ENCODE assay signal across 7 cellular contexts in genomic region chr2:145033438-145033837, GRCh38.
"Had no signal": no experiment of that assay in that cellular context is flagged by ENCODE, and none has a peak within 500 bp of the region (broad histone marks: within the 10 kb centered on the region; RNA-seq: fewer than 3 reads in every experiment).

No MANE protein-coding gene starts in this region.

- FAIRE-seq: H1, H54, HTR-8/SVneo had no signal

- DNase-seq: H9, HCEC 1CT, KBM-7 had no signal

- H3K4me3 ChIP-seq: GM23338 had no signal

- H3K4me3 Mint-ChIP-seq: GM23338, H9 had no signal

- H3K4me2 ChIP-seq: GM23338 had no signal

- H2AFZ ChIP-seq: GM23338 had no signal

- ATAC-seq: GM23338 had no signal

- H3K4me1 Mint-ChIP-seq: H9 had no signal

- H3K27ac Mint-ChIP-seq: GM23338, H9 had no signal

- H3K9me3 Mint-ChIP-seq: GM23338, H9 had no signal
